Comparison of ENCODE assay signal across 12 cellular contexts in genomic region chr4:40916218-40916555, GRCh38.
DNase-seq lines count a peak whose midpoint lies in the region; ATAC-seq, FAIRE-seq and TF ChIP-seq lines count a peak whose summit lies in the region.
"Had no signal": no experiment of that assay in that cellular context is flagged by ENCODE, and none has a peak within 500 bp of the region (broad histone marks: within the 10 kb centered on the region; RNA-seq: fewer than 3 reads in every experiment).

No MANE protein-coding gene starts in this region.

- CTCF ChIA-PET in AG04449 (lab: Yijun Ruan, JAX) = interaction anchor here (1.1 to 28.7 kb wide), 5 partner anchors 8 to 300 kb away, joined by 3 to 457 read pairs (median 5); partner anchors contain the start of gene APBB2
- CTCF ChIA-PET in IMR-90 (lab: Yijun Ruan, JAX) = interaction anchor here (0.7 to 1.7 kb wide), 2 partner anchors 8 to 75 kb away, joined by 3 to 11 read pairs; no protein-coding TSS in a partner anchor
- CTCF ChIA-PET in H1 (lab: Charles Lee; ENCODE audit: partially characterized antibody) = interaction anchor here (0.6 to 14.6 kb wide), 6 partner anchors 6 to 299 kb away, joined by 3 to 224 read pairs (median 4); no protein-coding TSS in a partner anchor

- H3K9me1 ChIP-seq in IMR-90 (ENCODE audit: insufficient read depth, low read length) = peaks cover 20% of the 10 kb centered on the region

- TF ChIP-seq EP300 in H1 (IDR thresholded peaks at IDR 0.05; ENCODE audit: borderline replicate concordance in 1 of 2, low read depth in 2 of 2, low read length in 2 of 2) = no peak

- no peak overlapping the region for H3K18ac ChIP-seq in IMR-90 (ENCODE audit: low read depth, low read length)
- no peak overlapping the region for H3K18ac ChIP-seq in H1 (ENCODE audit: extremely low read depth, low read length)

- FAIRE-seq in H1 (lab: Jason Lieb, UNC) = no peak

- no peak overlapping the region for H4K5ac ChIP-seq in IMR-90 (ENCODE audit: low read depth, low read length)
- no peak overlapping the region for H4K5ac ChIP-seq in H1 (ENCODE audit: insufficient read length, low read depth, low read length)

- H3K4me1 ChIP-seq in IMR-90 (ENCODE audit: control insufficient read depth, insufficient read depth, low read length) = peaks cover 20% of the 10 kb centered on the region
- peaks cover 0 to 9% (median 0%) of the 10 kb centered on the region in 4 experiments; a peak in 4 of 7 replicates for H3K4me1 ChIP-seq in H1 (replicated peaks in 1 of 4; ENCODE audit: control insufficient read depth in 3 of 4, insufficient read depth in 4 of 4, low read length in 3 of 4)
- peaks cover 5% of the 10 kb centered on the region for H3K4me1 ChIP-seq in hepatocyte (ENCODE audit: insufficient read depth)
- H3K4me1 ChIP-seq: uterus had no signal

- H3K4me3 ChIP-seq in AG04449 (ENCODE audit: low read depth, low read length) (no peak overlapping the region), IMR-90 (ENCODE audit: insufficient read depth, low read depth, low read length) (no peak overlapping the region), H1 (ENCODE audit: extremely low read depth in 1 of 4, insufficient read depth in 2 of 4, low read depth in 3 of 4, low read length in 4 of 4) (no peak overlapping the region), hepatocyte (no peak overlapping the region)
- H3K4me3 ChIP-seq: uterus had no signal

- H3K9ac ChIP-seq in IMR-90 (ENCODE audit: low read depth, low read length) (no peak overlapping the region), H1 (replicated peaks in 1 of 4; ENCODE audit: extremely low read depth in 1 of 4, low read depth in 3 of 4, low read length in 3 of 4) (no peak overlapping the region)

- H3K79me2 ChIP-seq in H1 (ENCODE audit: control insufficient read depth in 1 of 2, insufficient read depth in 2 of 2, low read length in 2 of 2) = no peaks in the 10 kb centered on the region
- no peaks in the 10 kb centered on the region for H3K79me2 ChIP-seq in hepatocyte

- TF ChIP-seq RAD21 in IMR-90 (IDR thresholded peaks at IDR 0.05; ENCODE audit: low read length) = no peak
- TF ChIP-seq RAD21 in H1 (IDR thresholded peaks at IDR 0.05 in 1 of 2, conservative IDR thresholded peaks at IDR 0.05 in 1 of 2; ENCODE audit: low read depth in 2 of 2, low read length in 2 of 2) = no peak

- 0 out of 4 replicates have a peak, but pooled peaks cover 0 to 4% of the 10 kb centered on the region in 2 experiments for H3K79me1 ChIP-seq in IMR-90 (ENCODE audit: low read depth in 1 of 2, low read length in 2 of 2)
- no peaks in the 10 kb centered on the region for H3K79me1 ChIP-seq in H1 (ENCODE audit: low read depth, low read length)

- POLR2A ChIA-PET in AG04449 (lab: Yijun Ruan, JAX) (interaction anchor here (0.7 to 1.6 kb wide), 5 partner anchors 9 to 341 kb away, joined by 3 to 10 read pairs (median 4); partner anchors contain the start of genes APBB2 and UCHL1), IMR-90 (lab: Charles Lee; ENCODE audit: unreplicated experiment) (no interaction called here), H1 (lab: Charles Lee; ENCODE audit: partially characterized antibody) (interaction anchor here (0.6 kb wide), 1 partner anchor 31 kb away, joined by 3 read pairs; no protein-coding TSS in a partner anchor)

- dilution Hi-C loops in IMR-90 (cut with HindIII; ENCODE audit: low sequenced_read_pairs, unreplicated experiment) = no loop called here

- in situ Hi-C loops in IMR-90 (cut with MboI; ENCODE audit: low sequenced_read_pairs) = loop anchor here (25.0 kb wide), 1 partner anchor 746 kb away; no protein-coding TSS in a partner anchor

- ATAC-seq in IMR-90 (ENCODE audit: low read depth) (peak; percentile 60), HG02870 (IDR thresholded peaks at IDR 0.05; ENCODE audit: unreplicated experiment) (no peak), GM19351 (IDR thresholded peaks at IDR 0.05; ENCODE audit: unreplicated experiment) (no peak)

- H2AK5ac ChIP-seq in IMR-90 (ENCODE audit: low read depth, low read length) (peak overlapping the region; percentile 18; the same call in 1 of the 2 replicates), H1 (ENCODE audit: low read depth, low read length) (peak overlapping the region; percentile 31; the same call in 1 of the 2 replicates)

- H3K4ac ChIP-seq in IMR-90 (ENCODE audit: low read depth, low read length) (peak overlapping the region; percentile 17), H1 (replicated peaks; ENCODE audit: insufficient read length, low read depth, low read length) (no peak overlapping the region)

- no peaks in the 10 kb centered on the region for H3K23me2 ChIP-seq in H1 (ENCODE audit: low read depth, low read length)

- H3K56ac ChIP-seq in IMR-90 (ENCODE audit: extremely low read depth, insufficient read depth, low read length) (no peak overlapping the region), H1 (replicated peaks; ENCODE audit: insufficient read length, low read depth, low read length) (no peak overlapping the region)

- intact Hi-C loops in IMR-90 (cut with micrococcal nuclease) = no loop called here

- H3K4me2 ChIP-seq in IMR-90 (ENCODE audit: low read depth, low read length) (no peak overlapping the region; the same call in 1 of the 2 replicates), H1 (ENCODE audit: insufficient read depth in 1 of 2, low read depth in 2 of 2, low read length in 2 of 2) (no peak overlapping the region), hepatocyte (no peak overlapping the region)

- H4K20me1 ChIP-seq in IMR-90 (ENCODE audit: insufficient read depth, low read length) (no peaks in the 10 kb centered on the region), H1 (replicated peaks in 1 of 2; ENCODE audit: control insufficient read depth in 1 of 2, insufficient read depth in 2 of 2, low read length in 2 of 2) (no peaks in the 10 kb centered on the region), hepatocyte (ENCODE audit: insufficient read depth, poor library complexity, severe bottlenecking) (no peaks in the 10 kb centered on the region)

- H3K36me3 ChIP-seq in IMR-90 (ENCODE audit: control insufficient read depth, insufficient read depth, low read length) (no peaks in the 10 kb centered on the region), H1 (ENCODE audit: control insufficient read depth in 2 of 4, insufficient read depth in 4 of 4, low read length in 3 of 4) (no peaks in the 10 kb centered on the region), hepatocyte (replicated peaks; ENCODE audit: insufficient read depth, low read depth) (no peaks in the 10 kb centered on the region)
- H3K36me3 ChIP-seq: neutrophil, uterus had no signal

- H2AFZ ChIP-seq in IMR-90 (replicated peaks; ENCODE audit: low read length, poor library complexity) (peak overlapping the region; percentile 17), H1 (ENCODE audit: low read length) (no peak overlapping the region), hepatocyte (no peak overlapping the region)

- H3K23ac ChIP-seq in IMR-90 (ENCODE audit: low read depth, low read length) (no peak overlapping the region), H1 (ENCODE audit: insufficient read length) (no peak overlapping the region)

- TF ChIP-seq CTCF in AG04449 (IDR thresholded peaks at IDR 0.05; ENCODE audit: insufficient read depth, low read length, missing control alignments) = no peak
- TF ChIP-seq CTCF in IMR-90 (conservative IDR thresholded peaks at IDR 0.05; ENCODE audit: low read depth, low read length) = no peak
- TF ChIP-seq CTCF in H1 (IDR thresholded peaks at IDR 0.05; ENCODE audit: control extremely low read depth in 1 of 3, insufficient read depth in 1 of 3, low read depth in 1 of 3, low read length in 3 of 3) = no peak
- TF ChIP-seq CTCF in hepatocyte (IDR thresholded peaks at IDR 0.05; ENCODE audit: poor library complexity) = no peak

- H2BK120ac ChIP-seq in IMR-90 (ENCODE audit: low read depth, low read length) = peak overlapping the region; percentile 45; the same call in 1 of the 2 replicates
- H2BK120ac ChIP-seq in H1 (replicated peaks; ENCODE audit: low read depth, low read length) = no peak overlapping the region

- H4K8ac ChIP-seq in IMR-90 (ENCODE audit: low read depth in 2 of 2, low read length in 2 of 2) = peak overlapping the region in 1 of 2 experiments; percentile 45; a peak in 1 of 4 replicates
- H4K8ac ChIP-seq in H1 (ENCODE audit: extremely low read depth, insufficient read depth, low read length) = no peak overlapping the region

- no peaks in the 10 kb centered on the region for H3K9me2 ChIP-seq in hepatocyte (replicated peaks; ENCODE audit: insufficient read depth)

- H3K14ac ChIP-seq in IMR-90 (replicated peaks; ENCODE audit: low read depth, low read length) (peak overlapping the region; percentile 44; the same call in 1 of the 2 replicates), H1 (ENCODE audit: insufficient read length) (no peak overlapping the region)

- TF ChIP-seq POLR2A in IMR-90 (IDR thresholded peaks at IDR 0.05; ENCODE audit: low read depth, low read length) (no peak), H1 (IDR thresholded peaks at IDR 0.05; ENCODE audit: control extremely low read depth in 1 of 2, low read depth in 2 of 2, low read length in 2 of 2) (no peak)

- H2BK5ac ChIP-seq in IMR-90 (ENCODE audit: low read depth, low read length, poor library complexity, severe bottlenecking) = peak overlapping the region; percentile 48
- H2BK5ac ChIP-seq in H1 (ENCODE audit: low read depth, low read length) = no peak overlapping the region

- H3K27ac ChIP-seq in IMR-90 (ENCODE audit: insufficient read depth, low read length) = no peak overlapping the region
- no peak overlapping the region for H3K27ac ChIP-seq in H1 (ENCODE audit: low read depth, low read length)
- no peak overlapping the region for H3K27ac ChIP-seq in hepatocyte
- H3K27ac ChIP-seq: neutrophil, uterus had no signal

- H2BK12ac ChIP-seq in H1 (ENCODE audit: low read depth, low read length) = no peak overlapping the region

- BruUV-seq in IMR-90 (replicated peaks; lab: Mats Ljungman, UMichigan) = no TSS peak

- DNase-seq in AG04449 (ENCODE audit: low read depth, low spot score) (peak; percentile 67), IMR-90 (peak; percentile 77), H1 (ENCODE audit: low read depth in 1 of 2, low spot score in 2 of 2) (no peak), kidney tubule cell (ENCODE audit: low spot score) (peak; percentile 51), midbrain (lab: John Stamatoyannopoulos, UW) (no peak), hepatocyte (ENCODE audit: low spot score) (no peak)
- DNase-seq: cerebellar nuclear complex, foreskin melanocyte, uterus had no signal

- WGBS in IMR-90 (ENCODE audit: extremely low coverage in 2 of 2, insufficient read length in 1 of 2), 2 experiments = no CpG with 5 or more reads among the region's 2 CpGs
- WGBS in H1 (ENCODE audit: extremely low coverage in 1 of 2, insufficient coverage in 1 of 2, insufficient read length in 1 of 2, insufficient replicate concordance in 2 of 2, low coverage in 1 of 2, low lambda C conversion rate in 2 of 2, missing lambda C conversion rate in 1 of 2), 2 experiments = 76% methylated on average over 2 of the region's 2 CpGs; no CpG with 5 or more reads in 1 of the 2 experiments
- 94% methylated on average over 2 of the region's 2 CpGs for WGBS in hepatocyte (ENCODE audit: low lambda C conversion rate, missing lambda C conversion rate)

- no peak overlapping the region for H2AK9ac ChIP-seq in IMR-90 (replicated peaks; ENCODE audit: low read depth, low read length, poor library complexity)

- H3K9me3 ChIP-seq in IMR-90 (ENCODE audit: control insufficient read depth, insufficient read depth, low read length) (no peaks in the 10 kb centered on the region), H1 (ENCODE audit: insufficient read depth in 2 of 2, low read depth in 1 of 2, low read length in 1 of 2) (no peaks in the 10 kb centered on the region), hepatocyte (ENCODE audit: low read depth) (no peaks in the 10 kb centered on the region)
- H3K9me3 ChIP-seq: neutrophil, uterus had no signal

- H2BK20ac ChIP-seq in IMR-90 (ENCODE audit: low read depth, low read length) (0 out of 2 replicates have a peak overlapping the region, but pooled peaks have one; percentile 0), H1 (ENCODE audit: low read length) (no peak overlapping the region)

- peak overlapping the region; percentile 39; the same call in 1 of the 2 replicates for H4K91ac ChIP-seq in IMR-90 (ENCODE audit: insufficient read depth, low read depth, low read length)
- no peak overlapping the region for H4K91ac ChIP-seq in H1 (replicated peaks; ENCODE audit: insufficient read length, low read length)

- H3K27me3 ChIP-seq in IMR-90 (ENCODE audit: control insufficient read depth, insufficient read depth, low read length) (no peaks in the 10 kb centered on the region), H1 (replicated peaks in 1 of 4; ENCODE audit: control insufficient read depth in 3 of 4, extremely low read depth in 1 of 4, insufficient read depth in 3 of 4, low read length in 3 of 4) (no peaks in the 10 kb centered on the region), hepatocyte (no peaks in the 10 kb centered on the region)
- H3K27me3 ChIP-seq: neutrophil, uterus had no signal

- H2BK15ac ChIP-seq in IMR-90 (ENCODE audit: low read depth, low read length) = no peak overlapping the region
- H2BK15ac ChIP-seq in H1 (ENCODE audit: low read length) = no peak overlapping the region; the same call in 1 of the 2 replicates

Comparison
In these comparisons a context has a peak if more than half of its experiments do, and no peak if none do; other contexts are left out.
1. DNase-seq: peak in AG04449 (single experiment), IMR-90 (single experiment) and kidney tubule cell (single experiment); none in H1 (0 of 2), midbrain (single experiment) and hepatocyte (single experiment).